In genomic region chr7:33191326-33191725, GRCh38 we compare ENCODE assay signal across 9 cellular contexts.
DNase-seq lines count a peak whose midpoint lies in the region; ATAC-seq and TF ChIP-seq lines count a peak whose summit lies in the region.
"Had no signal": no experiment of that assay in that cellular context is flagged by ENCODE, and none has a peak within 500 bp of the region (broad histone marks: within the 10 kb centered on the region; RNA-seq: fewer than 3 reads in every experiment).

No MANE protein-coding gene starts in this region.

- no peak overlapping the region for H2AK5ac ChIP-seq in mesenchymal stem cell (ENCODE audit: low read length, severe bottlenecking)

- H3K23ac ChIP-seq in mesenchymal stem cell (ENCODE audit: low read length in 2 of 2): no peak overlapping the region

- H2BK120ac ChIP-seq in mesenchymal stem cell (ENCODE audit: low read depth, low read length): no peak overlapping the region

- H2BK12ac ChIP-seq in mesenchymal stem cell (ENCODE audit: low read length in 2 of 2): no peak overlapping the region

- H2BK15ac ChIP-seq in mesenchymal stem cell (ENCODE audit: low read depth, poor library complexity, severe bottlenecking): no peak overlapping the region

- H3K4me2 ChIP-seq in mesenchymal stem cell (ENCODE audit: low read length, poor library complexity, severe bottlenecking): no peak overlapping the region

- no peak overlapping the region for H2AFZ ChIP-seq in mesenchymal stem cell (ENCODE audit: low read depth, low read length)

- 0 out of 3 replicates have a peak, but pooled peaks have one; percentile 20 for TF ChIP-seq CTCF in GM12872 (IDR thresholded peaks at IDR 0.05; ENCODE audit: insufficient read depth, low read depth, low read length)
- no peak for TF ChIP-seq CTCF in spleen (IDR thresholded peaks at IDR 0.05 in 8 of 11, conservative IDR thresholded peaks at IDR 0.05 in 3 of 11)
- TF ChIP-seq CTCF in gastroesophageal sphincter (IDR thresholded peaks at IDR 0.05): no peak

- peak; percentile 82 for ATAC-seq in GM21390 (IDR thresholded peaks at IDR 0.05; ENCODE audit: unreplicated experiment)
- ATAC-seq in HG03521 (IDR thresholded peaks at IDR 0.05; ENCODE audit: unreplicated experiment): peak; percentile 74
- ATAC-seq in esophagus mucosa: peak; percentile 67
- ATAC-seq in gastroesophageal sphincter: no peak

- no peak for TF ChIP-seq POLR2A in spleen (IDR thresholded peaks at IDR 0.05)
- TF ChIP-seq POLR2A in gastroesophageal sphincter (IDR thresholded peaks at IDR 0.05): no peak

- no peak for DNase-seq in spleen
- DNase-seq in epidermal melanocyte (ENCODE audit: insufficient read length, low spot score): no peak
- no peak for DNase-seq in mesenchymal stem cell
- DNase-seq: stimulated activated CD8-positive, alpha-beta memory T cell treated with anti-CD3 and anti-CD28 coated beads, Interleukin-4, amount 100 ng/mL, for 48 hours had no signal

- H3K9me3 ChIP-seq in spleen (no peaks in the 10 kb centered on the region), mesenchymal stem cell (ENCODE audit: control insufficient read depth, low read length) (no peaks in the 10 kb centered on the region), gastroesophageal sphincter (no peaks in the 10 kb centered on the region)

- peaks cover 0 to 11% (median 8%) of the 10 kb centered on the region in 6 donors for H3K4me1 ChIP-seq in spleen
- peaks cover 2% of the 10 kb centered on the region for H3K4me1 ChIP-seq in mesenchymal stem cell (ENCODE audit: control insufficient read depth, insufficient read depth, low read depth, low read length)
- H3K4me1 ChIP-seq in gastroesophageal sphincter: no peaks in the 10 kb centered on the region

- no peak overlapping the region for H3K9ac ChIP-seq in mesenchymal stem cell (ENCODE audit: low read length)

- H3K14ac ChIP-seq in mesenchymal stem cell (ENCODE audit: low read length in 2 of 2): no peak overlapping the region

- H3K4me3 ChIP-seq in spleen (no peak overlapping the region), mesenchymal stem cell (ENCODE audit: insufficient read depth in 1 of 2, low read depth in 1 of 2, low read length in 2 of 2) (no peak overlapping the region), gastroesophageal sphincter (no peak overlapping the region)

- peaks cover 5% of the 10 kb centered on the region for H3K79me1 ChIP-seq in mesenchymal stem cell (replicated peaks; ENCODE audit: low read length, poor library complexity, severe bottlenecking)

- no peaks in the 10 kb centered on the region for H3K36me3 ChIP-seq in spleen
- no peaks in the 10 kb centered on the region for H3K36me3 ChIP-seq in mesenchymal stem cell (ENCODE audit: control insufficient read depth in 1 of 2, insufficient read depth in 2 of 2, low read depth in 1 of 2, low read length in 2 of 2)
- H3K36me3 ChIP-seq in gastroesophageal sphincter: no peaks in the 10 kb centered on the region

- H3K27me3 ChIP-seq in spleen (replicated peaks in 1 of 7) (no peaks in the 10 kb centered on the region), mesenchymal stem cell (ENCODE audit: control insufficient read depth in 1 of 2, insufficient read depth in 1 of 2, low read length in 2 of 2) (no peaks in the 10 kb centered on the region), gastroesophageal sphincter (no peaks in the 10 kb centered on the region)

- no peak for TF ChIP-seq EP300 in gastroesophageal sphincter (IDR thresholded peaks at IDR 0.05)

- no peak overlapping the region for H4K91ac ChIP-seq in mesenchymal stem cell (ENCODE audit: low read length)

- no peak overlapping the region for H3K18ac ChIP-seq in mesenchymal stem cell (ENCODE audit: low read depth in 1 of 2, low read length in 2 of 2)

- H3K27ac ChIP-seq in spleen (no peak overlapping the region), mesenchymal stem cell (ENCODE audit: low read length, poor library complexity, severe bottlenecking) (no peak overlapping the region), gastroesophageal sphincter (no peak overlapping the region)

- no peak overlapping the region for H2BK5ac ChIP-seq in mesenchymal stem cell (ENCODE audit: low read depth, low read length, poor library complexity, severe bottlenecking)

- H3K4ac ChIP-seq in mesenchymal stem cell (ENCODE audit: low read depth in 1 of 2, low read length in 2 of 2): no peak overlapping the region

- intact Hi-C loops in spleen (cut with DNase I; ENCODE audit: low total_unique reads): no loop called here

- H4K8ac ChIP-seq in mesenchymal stem cell (ENCODE audit: low read length): no peak overlapping the region
